ENCODE assay signal across 27 cellular contexts in the genomic region with DNA sequence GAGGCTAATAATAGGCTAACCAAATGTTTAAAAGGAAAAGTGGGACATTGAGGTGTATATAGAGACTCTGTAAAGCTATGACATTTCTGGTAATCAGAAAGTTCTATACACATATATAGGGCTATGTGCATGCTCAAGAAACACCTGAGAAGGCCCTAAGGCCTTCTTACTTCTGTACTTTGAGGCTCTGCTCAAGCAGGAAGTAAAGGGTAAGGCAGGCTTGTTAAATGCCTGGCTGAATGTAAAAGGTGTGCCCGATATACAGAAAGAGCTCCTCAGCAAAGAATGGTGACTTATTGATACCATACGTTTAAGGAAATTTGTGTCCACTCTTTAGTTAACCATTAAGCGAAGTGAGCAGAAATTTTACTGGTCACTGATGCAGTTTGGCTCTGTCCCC.
"Had no signal": no experiment of that assay in that cellular context is flagged by ENCODE, and none has a peak within 500 bp of the region (broad histone marks: within the 10 kb centered on the region; RNA-seq: fewer than 3 reads in every experiment).

No MANE protein-coding gene starts in this region.

- H3K27me3 ChIP-seq: left lung, ovary, right atrium auricular region, right lobe of liver, stomach, testis, thyroid gland, transverse colon, upper lobe of left lung, vagina had no signal

- H3K4me1 Mint-ChIP-seq: naive B cell; nephron progenitor cell; stimulated activated naive B cell treated with anti-CD40 and anti-IgM and Interleukin-4, amounts not matched to agents 10 μg/mL and 1 μg/mL and 100 μg/mL, for 72 hours had no signal

- H3K4me1 ChIP-seq: left lung, lower lobe of right lung, right atrium auricular region, right lobe of liver, stomach, testis, thyroid gland, transverse colon, upper lobe of left lung, vagina had no signal

- H3K36me3 Mint-ChIP-seq: stimulated activated naive B cell treated with anti-CD40 and anti-IgM and Interleukin-4, amounts not matched to agents 10 μg/mL and 1 μg/mL and 100 μg/mL, for 72 hours had no signal

- H3K36me3 ChIP-seq: left lung, lower lobe of right lung, ovary, right atrium auricular region, right lobe of liver, stomach, thyroid gland, transverse colon, upper lobe of left lung, vagina had no signal

- ATAC-seq: left cardiac atrium; left lung; lower lobe of right lung; right lobe of liver; stimulated activated naive B cell treated with anti-CD40 and anti-IgM and Interleukin-4, amounts not matched to agents 10 μg/mL and 1 μg/mL and 100 μg/mL, for 72 hours; stimulated activated naive CD8-positive, alpha-beta T cell treated with anti-CD3 and anti-CD28 coated beads, Interleukin-15, Interleukin-2, amounts not matched to agents 100 U/mL and 50 U/mL, for 24 hours had no signal

- H3K4me3 Mint-ChIP-seq: naive B cell; natural killer cell; nephron progenitor cell; stimulated activated naive B cell treated with anti-CD40 and anti-IgM and Interleukin-4, amounts not matched to agents 10 μg/mL and 1 μg/mL and 100 μg/mL, for 72 hours had no signal

- DNase-seq: hippocampal formation; kidney glomerular epithelial cell; left cardiac atrium; left lung; lower lobe of right lung; mammary epithelial cell; mesenchymal stem cell; naive B cell; natural killer cell; nephron progenitor cell; ovary; right lobe of liver; stimulated activated CD4-positive, alpha-beta T cell treated with anti-CD3 and anti-CD28 coated beads, Interleukin-1b, Interleukin-23, amount 100 ng/mL, for 48 hours; stimulated activated CD4-positive, alpha-beta T cell treated with anti-CD3 and anti-CD28 coated beads, Interleukin-2, amount 100 ng/mL, for 48 hours; stimulated activated CD4-positive, alpha-beta T cell treated with anti-CD3 and anti-CD28 coated beads, Interleukin-4, amount 100 ng/mL, for 4 hours; stimulated activated CD8-positive, alpha-beta memory T cell treated with anti-CD3 and anti-CD28 coated beads, Interleukin-4, amount 100 ng/mL, for 48 hours; stimulated activated naive B cell treated with anti-CD40 and anti-IgM and Interleukin-4, amounts not matched to agents 10 μg/mL and 1 μg/mL and 100 μg/mL, for 72 hours; stimulated activated naive CD8-positive, alpha-beta T cell treated with anti-CD3 and anti-CD28 coated beads, Interleukin-15, Interleukin-2, amounts not matched to agents 100 U/mL and 50 U/mL, for 24 hours; stomach; testis; thyroid gland; transverse colon; upper lobe of left lung had no signal

- H3K27me3 Mint-ChIP-seq: progenitor cell of endocrine pancreas had no signal

- H3K4me3 ChIP-seq: left lung, lower lobe of right lung, ovary, right atrium auricular region, right lobe of liver, smooth muscle cell, stomach, testis, thyroid gland, transverse colon, upper lobe of left lung, vagina had no signal

- H3K9me3 ChIP-seq: lower lobe of right lung, ovary, right lobe of liver, testis, thyroid gland, upper lobe of left lung, vagina had no signal

- H3K4me2 ChIP-seq: smooth muscle cell had no signal

- H3K27ac ChIP-seq: left lung, lower lobe of right lung, ovary, right atrium auricular region, right lobe of liver, stomach, testis, thyroid gland, transverse colon, upper lobe of left lung, vagina had no signal

- H3K27ac Mint-ChIP-seq: naive B cell; natural killer cell; nephron progenitor cell; progenitor cell of endocrine pancreas; stimulated activated naive B cell treated with anti-CD40 and anti-IgM and Interleukin-4, amounts not matched to agents 10 μg/mL and 1 μg/mL and 100 μg/mL, for 72 hours had no signal
